ENCODE assay signal across 15 cellular contexts in genomic region chr12:108784270-108784669, GRCh38. TPM values are rescaled to one million over a fixed set of nuclear protein-coding genes. Genes with fewer than 3 reads are reported as not detected.
DNase-seq lines count a peak whose midpoint lies in the region; ATAC-seq and TF ChIP-seq lines count a peak whose summit lies in the region.
"Had no signal": no experiment of that assay in that cellular context is flagged by ENCODE, and none has a peak within 500 bp of the region (broad histone marks: within the 10 kb centered on the region; RNA-seq: fewer than 3 reads in every experiment).

No MANE protein-coding gene starts in this region.

- peaks cover 24% of the 10 kb centered on the region for H3K4me1 ChIP-seq in lower lobe of right lung

- intact Hi-C loops in lower lobe of right lung (cut with DNase I): no loop called here

- no peak overlapping the region for H3K4me3 Mint-ChIP-seq in brain
- H3K4me3 Mint-ChIP-seq: activated T-helper 1 cell treated with anti-CD3 and anti-CD28 coated beads, Interleukin-12 subunit alpha, Interleukin-12 subunit beta, Interleukin-2, Interleukin-4 antibody, amounts not matched to agents 30 ng/mL and 10 ng/mL and 1 ng/mL, durations not matched to agents 14 hours and 24 hours and 36 hours; IgD-negative memory B cell had no signal

- TF ChIP-seq CTCF in brain (conservative IDR thresholded peaks at IDR 0.05) (no peak), lower lobe of right lung (IDR thresholded peaks at IDR 0.05) (no peak)

- peaks cover 2% of the 10 kb centered on the region for H3K27me3 Mint-ChIP-seq in brain
- H3K27me3 Mint-ChIP-seq: IgD-negative memory B cell had no signal

- ATAC-seq in lower lobe of right lung (peak; percentile 80 to 83), GM18519 (IDR thresholded peaks at IDR 0.05; ENCODE audit: low FRiP score, unreplicated experiment) (no peak), HG03025 (IDR thresholded peaks at IDR 0.05; ENCODE audit: low FRiP score, unreplicated experiment) (no peak), GM21526 (IDR thresholded peaks at IDR 0.05; ENCODE audit: low FRiP score, unreplicated experiment) (no peak)

- H3K36me3 Mint-ChIP-seq in brain: peaks cover 38% of the 10 kb centered on the region
- H3K36me3 Mint-ChIP-seq: IgD-negative memory B cell had no signal

- H3K4me1 Mint-ChIP-seq in brain: peaks cover 30% of the 10 kb centered on the region

- no peaks in the 10 kb centered on the region for H3K9me3 Mint-ChIP-seq in brain
- H3K9me3 Mint-ChIP-seq: activated T-helper 1 cell treated with anti-CD3 and anti-CD28 coated beads, Interleukin-12 subunit alpha, Interleukin-12 subunit beta, Interleukin-2, Interleukin-4 antibody, amounts not matched to agents 30 ng/mL and 10 ng/mL and 1 ng/mL, durations not matched to agents 14 hours and 24 hours and 36 hours; IgD-negative memory B cell had no signal

- H3K27ac ChIP-seq in lower lobe of right lung: peak overlapping the region; percentile 42
- H3K27ac ChIP-seq: epithelial cell of prostate had no signal

- H3K27me3 ChIP-seq in lower lobe of right lung (ENCODE audit: low read depth): no peaks in the 10 kb centered on the region

- DNase-seq in DMS153 (lab: John Stamatoyannopoulos, UW): peak; percentile 89
- peak; percentile 90 for DNase-seq in NCI-H187 treated with DMSO at 0.1 percent for 48 hours (lab: John Stamatoyannopoulos, UW)
- peak; percentile 63 for DNase-seq in lower lobe of right lung
- no peak for DNase-seq in iPS-NIHi11 (ENCODE audit: low spot score)
- DNase-seq: activated CD4-positive, alpha-beta T cell treated with anti-CD3 and anti-CD28 coated beads for 4 hours; DND-41; HCEC 1CT had no signal

- peak overlapping the region in 4 of 5 experiments; percentile 4 to 77 (median 68) for H3K27ac Mint-ChIP-seq in brain
- H3K27ac Mint-ChIP-seq: activated T-helper 1 cell treated with anti-CD3 and anti-CD28 coated beads, Interleukin-12 subunit alpha, Interleukin-12 subunit beta, Interleukin-2, Interleukin-4 antibody, amounts not matched to agents 30 ng/mL and 10 ng/mL and 1 ng/mL, durations not matched to agents 14 hours and 24 hours and 36 hours had no signal

- H3K9me3 ChIP-seq in lower lobe of right lung: no peaks in the 10 kb centered on the region

- H3K4me3 ChIP-seq in lower lobe of right lung: no peak overlapping the region
- H3K4me3 ChIP-seq: skin epidermis had no signal

- H3K36me3 ChIP-seq in lower lobe of right lung: peaks cover 59% of the 10 kb centered on the region

RNA-seq across cellular contexts. Expression of gene CORO1C, which starts 53.0 kb away (rescaled TPM):
- 78.9 TPM for polyA plus RNA-seq in brain (ENCODE audit: insufficient read depth, low read depth, low replicate concordance)
- 307 TPM for total RNA-seq in lower lobe of right lung

Comparison
In these comparisons a context has a peak if more than half of its experiments do, and no peak if none do; other contexts are left out.
1. ATAC-seq: peak in lower lobe of right lung (2 of 2); none in GM18519 (single experiment), HG03025 (single experiment) and GM21526 (single experiment).